19 cellular contexts compared by ENCODE assay signal in the genomic region with DNA sequence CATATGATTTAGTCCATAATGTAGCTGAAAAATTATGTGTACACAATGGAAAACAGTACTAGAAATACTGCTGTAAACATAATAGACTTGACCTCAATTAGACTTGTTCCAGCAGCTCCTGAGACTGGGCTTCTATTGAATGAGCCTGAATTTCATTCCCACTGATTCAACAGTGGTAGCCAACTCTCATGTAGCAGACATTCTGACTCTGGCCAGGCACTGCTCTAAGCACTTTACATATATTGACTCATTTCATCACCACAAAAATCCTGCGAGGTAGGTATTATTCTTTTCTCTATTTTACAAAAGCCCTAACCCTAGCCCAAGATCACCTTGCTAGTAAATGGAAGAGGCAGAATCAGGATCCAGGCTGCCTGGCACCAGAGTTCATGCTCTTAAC. TPM values are rescaled to one million over a fixed set of nuclear protein-coding genes. Genes with fewer than 3 reads are reported as not detected.
"Had no signal": no experiment of that assay in that cellular context is flagged by ENCODE, and none has a peak within 500 bp of the region (broad histone marks: within the 10 kb centered on the region; RNA-seq: fewer than 3 reads in every experiment).

No MANE protein-coding gene starts in this region.

- ATAC-seq: activated CD8-positive, alpha-beta T cell treated with anti-CD3 and anti-CD28 coated beads, Interleukin-2, amount 10 ng/mL, durations not matched to agents 7 days and 5 days; effector memory CD8-positive, alpha-beta T cell; gastrocnemius medialis; heart left ventricle; sciatic nerve had no signal

- H3K27me3 ChIP-seq: gastrocnemius medialis, heart left ventricle, ovary, stomach, testis had no signal

- H3K9me3 Mint-ChIP-seq: activated B cell treated with CpG ODN at 0.5 μM for 24 hours; dendritic cell treated with granulocyte-macrophage colony-stimulating factor and Interleukin-4, amounts not matched to agents 40 ng/mL and 50 ng/mL, for 4 days; effector memory CD8-positive, alpha-beta T cell; immature natural killer cell; neural crest cell had no signal

- H3K36me3 Mint-ChIP-seq: immature natural killer cell had no signal

- H3K4me1 ChIP-seq: gastrocnemius medialis, stomach, testis had no signal

- H3K4me3 ChIP-seq: gastrocnemius medialis, heart left ventricle, lower lobe of right lung, ovary, stomach, testis had no signal

- H3K27me3 Mint-ChIP-seq: activated B cell treated with CpG ODN at 0.5 μM for 24 hours; activated naive CD8-positive, alpha-beta T cell treated with anti-CD3 and anti-CD28 coated beads, Interleukin-2, amount 10 ng/mL, durations not matched to agents 7 days and 5 days; dendritic cell treated with granulocyte-macrophage colony-stimulating factor and Interleukin-4, amounts not matched to agents 40 ng/mL and 50 ng/mL, for 4 days; effector memory CD8-positive, alpha-beta T cell had no signal

- H3K27ac ChIP-seq: gastrocnemius medialis, heart left ventricle, lower lobe of right lung, ovary, stomach, testis had no signal

- DNase-seq: activated B cell treated with CpG ODN at 0.5 μM for 24 hours; activated CD4-positive, alpha-beta T cell treated with anti-CD3 and anti-CD28 coated beads for 48 hours; activated CD8-positive, alpha-beta memory T cell treated with anti-CD3 and anti-CD28 coated beads, Interleukin-2, amount 50 U/mL, for 4 hours; activated CD8-positive, alpha-beta T cell treated with anti-CD3 and anti-CD28 coated beads, Interleukin-2, amount 10 ng/mL, durations not matched to agents 7 days and 5 days; activated naive CD8-positive, alpha-beta T cell treated with anti-CD3 and anti-CD28 coated beads, Interleukin-2, amount 10 ng/mL, durations not matched to agents 7 days and 5 days; anterior cingulate cortex; effector memory CD8-positive, alpha-beta T cell; gastrocnemius medialis; heart left ventricle; immature natural killer cell; lower lobe of right lung; ovary; stomach; testis had no signal

- H3K4me1 Mint-ChIP-seq: activated B cell treated with CpG ODN at 0.5 μM for 24 hours, neural crest cell had no signal

- H3K9me3 ChIP-seq: gastrocnemius medialis, heart left ventricle, lower lobe of right lung, ovary, stomach, testis had no signal

- H3K36me3 ChIP-seq: gastrocnemius medialis, heart left ventricle, lower lobe of right lung, ovary, stomach had no signal

- H3K4me3 Mint-ChIP-seq: activated B cell treated with CpG ODN at 0.5 μM for 24 hours; activated CD8-positive, alpha-beta T cell treated with anti-CD3 and anti-CD28 coated beads, Interleukin-2, amount 10 ng/mL, durations not matched to agents 7 days and 5 days; activated naive CD8-positive, alpha-beta T cell treated with anti-CD3 and anti-CD28 coated beads, Interleukin-2, amount 10 ng/mL, durations not matched to agents 7 days and 5 days; dendritic cell treated with granulocyte-macrophage colony-stimulating factor and Interleukin-4, amounts not matched to agents 40 ng/mL and 50 ng/mL, for 4 days; effector memory CD8-positive, alpha-beta T cell; immature natural killer cell; neural crest cell had no signal

- H3K27ac Mint-ChIP-seq: activated B cell treated with CpG ODN at 0.5 μM for 24 hours; activated CD8-positive, alpha-beta T cell treated with anti-CD3 and anti-CD28 coated beads, Interleukin-2, amount 10 ng/mL, durations not matched to agents 7 days and 5 days; activated naive CD8-positive, alpha-beta T cell treated with anti-CD3 and anti-CD28 coated beads, Interleukin-2, amount 10 ng/mL, durations not matched to agents 7 days and 5 days; dendritic cell treated with granulocyte-macrophage colony-stimulating factor and Interleukin-4, amounts not matched to agents 40 ng/mL and 50 ng/mL, for 4 days; effector memory CD8-positive, alpha-beta T cell; immature natural killer cell had no signal

RNA-seq across cellular contexts. Expression of gene HORMAD1, which starts 57.7 kb away (rescaled TPM):
- total RNA-seq: cerebellum, epithelial cell of proximal tubule, neural crest cell, ovary had no signal
